ENCODE assay signal across 1 cellular context in genomic region chr14:21287166-21287565, GRCh38.
TF ChIP-seq lines count a peak whose summit lies in the region.

No MANE protein-coding gene starts in this region.

TF ChIP-seq in endothelial cell of umbilical vein, 7 proteins besides CTCF, POLR2A, EP300 and RAD21 (continued from another document):
- TF ChIP-seq MYC (IDR thresholded peaks at IDR 0.05; ENCODE audit: low read depth, low read length), result no peak
- no peak for TF ChIP-seq POLR2AphosphoS5 (IDR thresholded peaks at IDR 0.05; ENCODE audit: insufficient read depth, low read depth, low read length)
- no peak for TF ChIP-seq EZH2 (IDR thresholded peaks at IDR 0.05; ENCODE audit: borderline replicate concordance, low read depth, low read length, severe bottlenecking)
